ENCODE assay signal across 33 cellular contexts in genomic region chr4:161664740-161665139, GRCh38.
"Had no signal": no experiment of that assay in that cellular context is flagged by ENCODE, and none has a peak within 500 bp of the region (broad histone marks: within the 10 kb centered on the region; RNA-seq: fewer than 3 reads in every experiment).

No MANE protein-coding gene starts in this region.

- H3K36me3 Mint-ChIP-seq: activated naive CD8-positive, alpha-beta T cell treated with anti-CD3 and anti-CD28 coated beads for 36 hours had no signal

- H3K4me1 Mint-ChIP-seq: activated B cell treated with CpG ODN at 0.5 μM for 24 hours; activated CD4-positive, alpha-beta memory T cell treated with anti-CD3 and anti-CD28 coated beads, Interleukin-2, amount 10 ng/mL, durations not matched to agents 7 days and 5 days; activated naive CD8-positive, alpha-beta T cell treated with anti-CD3 and anti-CD28 coated beads for 36 hours; activated T-helper 17 cell treated with anti-CD3 and anti-CD28 coated beads, Interleukin-2, amount 50 U/mL, for 72 hours had no signal

- H3K9me3 ChIP-seq: MG63, SJCRH30 had no signal

- H3K4me3 ChIP-seq: MG63, SJCRH30, SK-N-MC had no signal

- H3K4me3 Mint-ChIP-seq: activated B cell treated with CpG ODN at 0.5 μM for 24 hours; activated CD4-positive, alpha-beta memory T cell treated with anti-CD3 and anti-CD28 coated beads, Interleukin-2, amount 10 ng/mL, durations not matched to agents 7 days and 5 days; activated naive CD8-positive, alpha-beta T cell treated with anti-CD3 and anti-CD28 coated beads for 36 hours; activated T-cell treated with anti-CD3 and anti-CD28 coated beads, Interleukin-2, amount 50 U/mL, for 72 hours; activated T-helper 17 cell treated with anti-CD3 and anti-CD28 coated beads, Interleukin-2, amount 50 U/mL, for 72 hours; T-helper 1 cell treated with Interleukin-12 subunit alpha and Interleukin-12 subunit beta and Interleukin-4 antibody, amounts not matched to agents 30 μg/mL and 1 μg/mL, for 36 hours; T-helper 2 cell treated with Interferon-gamma antibody and Interleukin-4, amounts not matched to agents 5 μg/mL and 100 μg/mL, for 36 hours had no signal

- H3K9me3 Mint-ChIP-seq: activated naive CD8-positive, alpha-beta T cell treated with anti-CD3 and anti-CD28 coated beads for 36 hours; T-helper 1 cell treated with Interleukin-12 subunit alpha and Interleukin-12 subunit beta and Interleukin-4 antibody, amounts not matched to agents 30 μg/mL and 1 μg/mL, for 36 hours had no signal

- H3K36me3 ChIP-seq: brain microvascular endothelial cell, MG63, SJCRH30 had no signal

- H3K27ac Mint-ChIP-seq: activated B cell treated with CpG ODN at 0.5 μM for 24 hours; activated CD4-positive, alpha-beta memory T cell treated with anti-CD3 and anti-CD28 coated beads, Interleukin-2, amount 10 ng/mL, durations not matched to agents 7 days and 5 days; activated naive CD8-positive, alpha-beta T cell treated with anti-CD3 and anti-CD28 coated beads for 36 hours; activated T-cell treated with anti-CD3 and anti-CD28 coated beads, Interleukin-2, amount 50 U/mL, for 72 hours; activated T-helper 17 cell treated with anti-CD3 and anti-CD28 coated beads, Interleukin-2, amount 50 U/mL, for 72 hours; T-helper 1 cell treated with Interleukin-12 subunit alpha and Interleukin-12 subunit beta and Interleukin-4 antibody, amounts not matched to agents 30 μg/mL and 1 μg/mL, for 36 hours; T-helper 2 cell treated with Interferon-gamma antibody and Interleukin-4, amounts not matched to agents 5 μg/mL and 100 μg/mL, for 36 hours had no signal

- H3K27ac ChIP-seq: brain microvascular endothelial cell, SJCRH30, SK-N-MC, VCaP had no signal

- H3K4me1 ChIP-seq: SJCRH30 had no signal

- ATAC-seq: activated T-cell treated with anti-CD3 and anti-CD28 coated beads, Interleukin-2, amount 50 U/mL, for 72 hours; activated T-helper 17 cell treated with anti-CD3 and anti-CD28 coated beads, Interleukin-2, amount 50 U/mL, for 72 hours had no signal

- H3K27me3 ChIP-seq: brain microvascular endothelial cell, MG63, SJCRH30 had no signal

- DNase-seq: activated B cell treated with CpG ODN at 0.5 μM for 24 hours; activated CD4-positive, alpha-beta memory T cell treated with anti-CD3 and anti-CD28 coated beads, Interleukin-2, amount 10 ng/mL, durations not matched to agents 7 days and 5 days; activated CD4-positive, alpha-beta T cell treated with anti-CD3 and anti-CD28 coated beads for 48 hours; activated CD4-positive, CD25-positive, alpha-beta regulatory T cell treated with anti-CD3 and anti-CD28 coated beads, Interleukin-2, amount 50 U/mL, for 72 hours; activated effector memory CD4-positive, alpha-beta T cell treated with anti-CD3 and anti-CD28 coated beads, Interleukin-2, amount 50 U/mL, for 16 hours; activated naive CD4-positive, alpha-beta T cell; activated naive CD4-positive, alpha-beta T cell treated with anti-CD3 and anti-CD28 coated beads, Interleukin-2, amount 50 U/mL, for 16 hours; activated naive CD8-positive, alpha-beta T cell treated with anti-CD3 and anti-CD28 coated beads for 36 hours; activated T-cell treated with anti-CD3 and anti-CD28 coated beads, Interleukin-2, amount 50 U/mL, for 1 hour; activated T-cell treated with anti-CD3 and anti-CD28 coated beads, Interleukin-2, amount 50 U/mL, for 72 hours; amniotic stem cell; brain microvascular endothelial cell; central memory CD4-positive, alpha-beta T cell; Kasumi-1; MG63; NCI-H1105; NCI-H1417 treated with DMSO at 0.1 percent for 48 hours; NCI-H187 treated with DMSO at 0.1 percent for 48 hours; NCI-H2081; NCI-H2171 treated with DMSO at 0.1 percent for 48 hours; NCI-H2227 treated with DMSO at 0.1 percent for 48 hours; NCI-H446 treated with DMSO at 0.1 percent for 48 hours; NCI-H524; NCI-H69; NCI-H82; NK-92 treated with Interleukin-12 subunit alpha and Interleukin-12 subunit beta, amount 100 ng/mL, for 24 hours; SHP77; SJCRH30 had no signal

- H3K27me3 Mint-ChIP-seq: activated B cell treated with CpG ODN at 0.5 μM for 24 hours; activated CD4-positive, alpha-beta memory T cell treated with anti-CD3 and anti-CD28 coated beads, Interleukin-2, amount 10 ng/mL, durations not matched to agents 7 days and 5 days; activated naive CD8-positive, alpha-beta T cell treated with anti-CD3 and anti-CD28 coated beads for 36 hours; activated T-helper 17 cell treated with anti-CD3 and anti-CD28 coated beads, Interleukin-2, amount 50 U/mL, for 72 hours had no signal
